ENCODE assay signal across 8 cellular contexts in the genomic region with DNA sequence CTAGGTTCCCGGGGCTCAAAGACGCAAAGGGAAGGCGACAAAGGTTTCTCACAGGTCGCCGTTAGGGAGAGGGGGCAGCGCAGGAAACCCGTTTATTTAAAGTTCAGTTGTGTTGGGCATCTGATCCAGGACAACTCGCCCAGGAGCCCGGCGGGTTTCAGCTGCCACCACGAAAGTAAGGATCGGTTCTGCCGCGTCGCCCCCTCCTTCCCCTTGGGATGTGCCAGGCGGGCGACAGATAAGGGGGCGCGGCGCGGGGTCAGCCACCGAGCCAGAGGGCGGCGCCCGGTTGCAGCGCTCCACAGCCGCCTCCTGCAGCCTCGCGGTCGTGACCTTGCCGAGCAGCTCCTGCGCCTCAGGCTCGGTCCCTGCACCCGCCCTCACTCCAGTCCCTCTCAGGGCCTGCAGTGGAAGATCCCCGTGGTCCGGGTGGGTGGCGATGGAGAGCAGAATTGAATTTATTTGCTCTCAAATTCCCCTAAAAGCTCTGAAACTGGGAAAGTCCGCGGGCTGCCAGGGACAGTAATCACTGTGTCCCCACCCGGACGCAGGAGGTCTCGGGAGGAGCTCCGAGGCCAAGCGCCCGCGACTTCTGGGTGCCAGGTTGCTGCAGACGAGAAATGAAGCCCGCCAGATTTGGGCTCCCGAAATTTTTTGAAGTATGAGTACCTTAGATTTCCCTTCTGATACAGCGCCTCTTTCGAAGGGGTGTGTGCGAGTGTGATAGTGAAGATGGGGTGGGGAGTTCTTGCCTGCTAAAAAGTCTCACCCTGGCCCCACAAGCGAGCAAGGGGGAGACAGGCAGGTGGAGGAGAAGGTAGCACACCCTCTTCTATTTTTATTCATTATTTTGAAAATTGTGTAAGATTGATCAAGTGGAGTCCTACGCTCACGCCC. TPM values are rescaled to one million over a fixed set of nuclear protein-coding genes. Genes with fewer than 3 reads are reported as not detected.
DNase-seq lines count a peak whose midpoint lies in the region; ATAC-seq, FAIRE-seq and TF ChIP-seq lines count a peak whose summit lies in the region.

No MANE protein-coding gene starts in this region.

- H3K27me3 Mint-ChIP-seq in naive B cell: peaks cover 65 to 80% (median 68%) of the 10 kb centered on the region in 3 donors

- peak; percentile 55 for DNase-seq in CMK (ENCODE audit: low read depth)
- no peak for DNase-seq in RWPE2 (ENCODE audit: low spot score)
- no peak for DNase-seq in epithelial cell of proximal tubule (ENCODE audit: low read depth)
- DNase-seq in naive B cell: no peak
- DNase-seq in NCI-H2081 (lab: John Stamatoyannopoulos, UW): no peak
- no peak for DNase-seq in RCC 7860 (ENCODE audit: low spot score)

- no peaks in the 10 kb centered on the region for H3K27me3 ChIP-seq in RWPE2 (ENCODE audit: insufficient read depth, poor library complexity, severe bottlenecking)

- H3K27ac Mint-ChIP-seq in naive B cell: peak overlapping the region in 1 of 6 donors; percentile 53

- H3K27ac ChIP-seq in RWPE2 (ENCODE audit: poor library complexity, severe bottlenecking): no peak overlapping the region

- peaks cover 0 to 4% of the 10 kb centered on the region in 2 donors for H3K36me3 Mint-ChIP-seq in naive B cell

- H3K4me1 ChIP-seq in RWPE2 (ENCODE audit: insufficient read depth, poor library complexity, severe bottlenecking): peaks cover 13% of the 10 kb centered on the region

- H3K9me3 ChIP-seq in RWPE2 (ENCODE audit: severe bottlenecking): no peaks in the 10 kb centered on the region

- peak overlapping the region; percentile 1 for H3K4me3 ChIP-seq in RWPE2 (ENCODE audit: severe bottlenecking)
- H3K4me3 ChIP-seq in epithelial cell of proximal tubule (ENCODE audit: low read depth, low read length): peak overlapping the region; percentile 53

- TF ChIP-seq CTCF in RWPE2 (IDR thresholded peaks at IDR 0.05; ENCODE audit: poor library complexity, severe bottlenecking) (no peak), epithelial cell of proximal tubule (conservative IDR thresholded peaks at IDR 0.05; ENCODE audit: low read depth, low read length) (no peak)

- ATAC-seq in RWPE2 (ENCODE audit: low read depth): no peak
- ATAC-seq in naive B cell (ENCODE audit: low read depth in 2 of 2): no peak
- no peak for ATAC-seq in GM18868 (IDR thresholded peaks at IDR 0.05; ENCODE audit: unreplicated experiment)
- ATAC-seq in GM21515 (IDR thresholded peaks at IDR 0.05; ENCODE audit: unreplicated experiment): no peak

- no peak for FAIRE-seq in RCC 7860 (lab: Jason Lieb, UNC)

- H3K36me3 ChIP-seq in RWPE2 (ENCODE audit: low read depth): no peaks in the 10 kb centered on the region

- H3K4me1 Mint-ChIP-seq in naive B cell: peaks cover 12 to 43% (median 38%) of the 10 kb centered on the region in 3 donors

- peak overlapping the region; percentile 76 to 91 (median 84) for H3K4me3 Mint-ChIP-seq in naive B cell

- peaks cover 0 to 3% (median 0%) of the 10 kb centered on the region in 7 donors for H3K9me3 Mint-ChIP-seq in naive B cell

RNA-seq across cellular contexts. Expression of gene NFIA, which starts 28.4 kb away (rescaled TPM):
- 0.58 and 1.6 TPM in 2 replicates for total RNA-seq in epithelial cell of proximal tubule
- polyA plus RNA-seq in naive B cell (ENCODE audit: low read depth in 6 of 6): 1 to 10 TPM in 4 of 6 donors, under 1 TPM in 2; 0.77 to 5.7 (median 1.4) TPM
